9 cellular contexts compared by ENCODE assay signal in the genomic region with DNA sequence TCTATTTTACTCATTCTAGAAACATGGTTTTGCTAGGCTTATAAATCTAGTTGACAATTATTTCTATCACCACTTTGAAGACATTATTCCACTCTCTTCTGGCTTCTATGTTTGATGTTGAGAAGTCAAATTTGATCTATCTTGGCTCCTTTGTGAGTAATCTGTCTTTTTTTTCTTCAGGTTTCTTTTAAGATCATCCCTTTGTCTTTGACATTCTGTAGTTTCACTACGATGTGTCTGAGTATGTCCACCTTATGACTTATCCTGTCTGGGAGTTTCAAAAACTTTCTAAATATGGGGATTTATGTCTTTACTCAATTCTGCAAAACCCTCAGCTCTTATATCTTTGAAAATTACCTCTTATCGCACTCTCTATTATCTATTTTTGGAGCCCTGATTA.
"Had no signal": no experiment of that assay in that cellular context is flagged by ENCODE, and none has a peak within 500 bp of the region (broad histone marks: within the 10 kb centered on the region; RNA-seq: fewer than 3 reads in every experiment).

No MANE protein-coding gene starts in this region.

- DNase-seq: GM23248, H9, HCEC 1CT, IMR-90, KBM-7 had no signal

- H3K27ac ChIP-seq: GM23248, KMS-11 had no signal

- H3K9ac ChIP-seq: GM23248, KMS-11 had no signal

- H3K4me2 ChIP-seq: KMS-11 had no signal

- H2AFZ ChIP-seq: GM23248 had no signal

- FAIRE-seq: H1, H54, HTR-8/SVneo had no signal

- H3K27ac Mint-ChIP-seq: H9 had no signal

- H3K4me3 Mint-ChIP-seq: H9 had no signal

- H3K9me3 Mint-ChIP-seq: H9 had no signal

- H3K4me3 ChIP-seq: GM23248 had no signal
